1 cellular context compared by ENCODE assay signal in the genomic region with DNA sequence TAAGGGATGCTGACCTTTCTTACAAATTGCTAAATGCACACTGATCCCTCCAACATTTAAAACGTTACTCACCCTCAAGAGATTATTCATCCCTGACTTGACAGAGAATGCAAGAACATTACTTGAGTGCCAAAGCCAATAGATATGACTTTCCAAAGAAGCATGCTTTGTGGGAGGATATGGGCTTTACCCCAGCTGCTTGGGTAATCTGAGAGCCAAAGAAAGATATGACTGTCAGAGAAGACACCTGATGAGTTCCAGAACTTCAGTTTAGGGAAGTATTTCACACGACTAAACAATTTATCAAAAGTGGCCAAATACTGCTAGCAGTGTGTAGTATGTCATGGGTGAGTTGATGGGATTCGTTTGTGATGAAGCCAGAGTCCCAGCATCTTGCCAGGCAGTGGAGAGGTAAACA.
TF ChIP-seq lines count a peak whose summit lies in the region.

No MANE protein-coding gene starts in this region.

TF ChIP-seq in SK-N-SH, 30 proteins besides CTCF, POLR2A, EP300 and RAD21 (continued from another document):
- 0 out of 2 replicates have a peak, but pooled peaks have one; percentile 23 for TF ChIP-seq TAF1 (IDR thresholded peaks at IDR 0.05; ENCODE audit: borderline replicate concordance, low read depth, low read length)
- peak; percentile 100 for TF ChIP-seq TCF12 (IDR thresholded peaks at IDR 0.05)
- peak; percentile 98 for TF ChIP-seq POLR2AphosphoS5 (IDR thresholded peaks at IDR 0.05; ENCODE audit: low read depth, low read length)
- TF ChIP-seq FOSL2 (IDR thresholded peaks at IDR 0.05; ENCODE audit: borderline replicate concordance, low read depth) = peak; percentile 98
- peak; percentile 99 for TF ChIP-seq NFIC (IDR thresholded peaks at IDR 0.05; ENCODE audit: borderline replicate concordance)
- TF ChIP-seq ZBTB33 (IDR thresholded peaks at IDR 0.05; ENCODE audit: borderline replicate concordance, low read depth) = peak; percentile 90
- TF ChIP-seq ELF1 (IDR thresholded peaks at IDR 0.05) = peak; percentile 17; the same call in 1 of the 2 replicates
- no peak for TF ChIP-seq RFX5 (IDR thresholded peaks at IDR 0.05; ENCODE audit: low read length)
- TF ChIP-seq, protein P1, sequence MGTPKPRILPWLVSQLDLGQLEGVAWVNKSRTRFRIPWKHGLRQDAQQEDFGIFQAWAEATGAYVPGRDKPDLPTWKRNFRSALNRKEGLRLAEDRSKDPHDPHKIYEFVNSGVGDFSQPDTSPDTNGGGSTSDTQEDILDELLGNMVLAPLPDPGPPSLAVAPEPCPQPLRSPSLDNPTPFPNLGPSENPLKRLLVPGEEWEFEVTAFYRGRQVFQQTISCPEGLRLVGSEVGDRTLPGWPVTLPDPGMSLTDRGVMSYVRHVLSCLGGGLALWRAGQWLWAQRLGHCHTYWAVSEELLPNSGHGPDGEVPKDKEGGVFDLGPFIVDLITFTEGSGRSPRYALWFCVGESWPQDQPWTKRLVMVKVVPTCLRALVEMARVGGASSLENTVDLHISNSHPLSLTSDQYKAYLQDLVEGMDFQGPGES (IDR thresholded peaks at IDR 0.05; ENCODE audit: low read depth, low read length) = no peak
- TF ChIP-seq, protein P2, sequence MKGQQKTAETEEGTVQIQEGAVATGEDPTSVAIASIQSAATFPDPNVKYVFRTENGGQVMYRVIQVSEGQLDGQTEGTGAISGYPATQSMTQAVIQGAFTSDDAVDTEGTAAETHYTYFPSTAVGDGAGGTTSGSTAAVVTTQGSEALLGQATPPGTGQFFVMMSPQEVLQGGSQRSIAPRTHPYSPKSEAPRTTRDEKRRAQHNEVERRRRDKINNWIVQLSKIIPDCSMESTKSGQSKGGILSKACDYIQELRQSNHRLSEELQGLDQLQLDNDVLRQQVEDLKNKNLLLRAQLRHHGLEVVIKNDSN (IDR thresholded peaks at IDR 0.05; ENCODE audit: borderline replicate concordance, low read depth) = peak; percentile 4; the same call in 1 of the 2 replicates
- peak; percentile 100 for TF ChIP-seq TEAD4 (IDR thresholded peaks at IDR 0.05; ENCODE audit: borderline replicate concordance, insufficient read depth)
- peak; percentile 41; the same call in 1 of the 2 replicates for TF ChIP-seq REST (IDR thresholded peaks at IDR 0.05; ENCODE audit: low read depth, low read length)
- 0 out of 2 replicates have a peak, but pooled peaks have one; percentile 83 for TF ChIP-seq SIN3A (IDR thresholded peaks at IDR 0.05; ENCODE audit: borderline replicate concordance, low read depth, low read length)
- TF ChIP-seq FOXJ3 (CRISPR knock-in tag; IDR thresholded peaks at IDR 0.05) = no peak
